ENCODE assay signal across 16 cellular contexts in the genomic region with DNA sequence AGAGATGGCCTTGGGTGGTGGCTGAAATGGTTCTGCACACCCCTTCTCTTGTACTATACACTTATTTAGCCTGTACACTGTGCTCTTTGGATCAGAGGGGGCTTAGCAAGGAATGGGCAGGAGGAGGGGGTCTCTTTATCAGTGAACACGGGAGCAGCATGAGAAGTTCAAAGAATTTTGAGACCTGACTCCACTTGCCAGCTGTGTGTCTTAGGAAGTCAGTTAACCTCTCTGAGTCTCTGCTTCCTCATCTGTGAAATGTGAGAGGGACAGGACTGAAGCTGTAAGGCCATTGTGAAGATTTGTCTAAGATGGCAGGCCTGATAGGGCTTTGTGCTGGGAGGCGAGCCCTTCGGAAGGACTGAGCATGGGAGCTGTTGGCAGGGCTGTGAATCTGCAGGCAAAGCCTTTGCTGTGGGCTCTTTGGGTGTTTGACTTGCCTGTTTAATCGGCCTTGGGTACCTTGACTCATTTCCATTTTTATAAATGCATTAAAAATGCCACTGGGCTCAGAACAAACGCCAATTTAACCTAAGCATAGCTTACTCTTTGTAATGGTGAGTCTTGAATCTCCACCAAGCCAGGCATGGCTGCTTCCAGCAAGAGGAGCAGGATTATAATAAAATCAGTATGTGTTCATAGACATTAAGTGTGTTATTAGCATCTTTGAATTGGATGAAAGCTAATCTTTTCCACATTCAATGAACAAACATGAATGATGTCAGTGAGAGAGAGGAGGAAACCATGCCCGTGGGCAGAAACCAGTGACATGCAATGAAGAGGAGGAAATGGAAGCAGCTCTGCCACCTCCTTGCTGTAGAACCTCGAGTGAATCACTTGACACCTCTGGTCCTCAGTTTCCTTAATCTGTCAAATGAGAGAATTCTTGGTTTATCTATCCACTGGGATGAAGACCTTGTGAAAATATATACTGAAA.
DNase-seq lines count a peak whose midpoint lies in the region; ATAC-seq, FAIRE-seq and TF ChIP-seq lines count a peak whose summit lies in the region.
"Had no signal": no experiment of that assay in that cellular context is flagged by ENCODE, and none has a peak within 500 bp of the region (broad histone marks: within the 10 kb centered on the region; RNA-seq: fewer than 3 reads in every experiment).

No MANE protein-coding gene starts in this region.

- TF ChIP-seq CTCF in HepG2 (CRISPR knock-in tag; IDR thresholded peaks at IDR 0.05) (no peak), right atrium auricular region (IDR thresholded peaks at IDR 0.05) (no peak)

- WGBS in HepG2 (ENCODE audit: low lambda C conversion rate), result 89% methylated on average over 7 of the region's 7 CpGs

- H3K9me3 ChIP-seq in HepG2 (ENCODE audit: low read length), result no peaks in the 10 kb centered on the region
- H3K9me3 ChIP-seq in right atrium auricular region, result no peaks in the 10 kb centered on the region
- H3K9me3 ChIP-seq: heart left ventricle had no signal

- peak overlapping the region; percentile 83 for H3K27ac Mint-ChIP-seq in activated CD8-positive, alpha-beta T cell treated with anti-CD3 and anti-CD28 coated beads, Interleukin-2, amount 10 ng/mL, durations not matched to agents 7 days and 5 days
- H3K27ac Mint-ChIP-seq: activated naive CD4-positive, alpha-beta T cell treated with anti-CD3 and anti-CD28 coated beads, Interleukin-2, amount 50 U/mL, for 24 hours; CD4-positive, alpha-beta memory T cell; T-cell had no signal

- FAIRE-seq in HepG2 (lab: Jason Lieb, UNC), result no peak
- FAIRE-seq: H1 had no signal

- no peaks in the 10 kb centered on the region for H4K20me1 ChIP-seq in HepG2 (ENCODE audit: insufficient read depth, low read length)

- DNase-seq in CD1c-positive myeloid dendritic cell (ENCODE audit: extremely low spot score) (peak; percentile 4), KBM-7 (peak; percentile 27), HepG2 (ENCODE audit: low spot score) (no peak), right atrium auricular region (ENCODE audit: low spot score) (no peak), H7 (no peak), glomerular visceral epithelial cell (ENCODE audit: extremely low spot score) (no peak), NCI-H146 (lab: John Stamatoyannopoulos, UW) (no peak)
- DNase-seq in activated CD8-positive, alpha-beta T cell treated with anti-CD3 and anti-CD28 coated beads, Interleukin-2, amount 10 ng/mL, durations not matched to agents 7 days and 5 days, result peak; percentile 55
- DNase-seq: CD4-positive, alpha-beta memory T cell; central memory CD4-positive, alpha-beta T cell; heart left ventricle; stimulated activated naive CD4-positive, alpha-beta T cell treated with Interleukin-2 at 50 U/mL for 16 hours; T-cell had no signal

- H3K9ac ChIP-seq in HepG2 (ENCODE audit: insufficient read depth, low read depth, low read length), result no peak overlapping the region

- H3K27ac ChIP-seq in HepG2 (ENCODE audit: extremely low read length, insufficient read depth, low read length) (no peak overlapping the region), right atrium auricular region (no peak overlapping the region)
- H3K27ac ChIP-seq: heart left ventricle, HL-60 had no signal

- peak overlapping the region; percentile 48; the same call in 1 of the 2 replicates for H3K4me2 ChIP-seq in HepG2 (ENCODE audit: low read depth, low read length)

- no peaks in the 10 kb centered on the region; a peak in 1 of 5 replicates for H3K27me3 ChIP-seq in HepG2 (ENCODE audit: control insufficient read depth in 1 of 2, insufficient read depth in 2 of 2, low read length in 2 of 2)
- H3K27me3 ChIP-seq in right atrium auricular region, result no peaks in the 10 kb centered on the region
- no peaks in the 10 kb centered on the region; the same call in 1 of the 2 replicates for H3K27me3 ChIP-seq in H7 (ENCODE audit: control insufficient read depth, insufficient read depth, low read length)

- TF ChIP-seq POLR2A in HepG2 (IDR thresholded peaks at IDR 0.05; ENCODE audit: insufficient read depth in 1 of 2, low read depth in 2 of 2, low read length in 2 of 2), result no peak

- POLR2A ChIA-PET in activated CD8-positive, alpha-beta T cell treated with anti-CD3 and anti-CD28 coated beads, Interleukin-2, amount 10 ng/mL, durations not matched to agents 7 days and 5 days (lab: Charles Lee), result interaction anchor here (0.9 to 1.5 kb wide), 2 partner anchors 15 to 16 kb away, joined by 3 read pairs; no protein-coding TSS in a partner anchor
- POLR2A ChIA-PET in HepG2 (lab: Yijun Ruan, JAX), result interaction anchor here (1.2 to 2.4 kb wide), 2 partner anchors 46 to 80 kb away, joined by 5 to 13 read pairs; no protein-coding TSS in a partner anchor

- no peak for TF ChIP-seq EP300 in HepG2 (IDR thresholded peaks at IDR 0.05; ENCODE audit: low read depth in 2 of 2, low read length in 2 of 2)
- TF ChIP-seq EP300 in HepG2 (CRISPR knock-in tag; IDR thresholded peaks at IDR 0.05; ENCODE audit: borderline replicate concordance), result no peak

- H3K9me3 Mint-ChIP-seq in activated CD8-positive, alpha-beta T cell treated with anti-CD3 and anti-CD28 coated beads, Interleukin-2, amount 10 ng/mL, durations not matched to agents 7 days and 5 days (ENCODE audit: insufficient read depth), result no peaks in the 10 kb centered on the region
- H3K9me3 Mint-ChIP-seq: activated naive CD4-positive, alpha-beta T cell treated with anti-CD3 and anti-CD28 coated beads, Interleukin-2, amount 50 U/mL, for 24 hours; CD4-positive, alpha-beta memory T cell; T-cell had no signal

- BruUV-seq in HepG2 (replicated peaks; lab: Mats Ljungman, UMichigan), result no TSS peak

- peaks cover 7% of the 10 kb centered on the region for H3K36me3 Mint-ChIP-seq in activated CD8-positive, alpha-beta T cell treated with anti-CD3 and anti-CD28 coated beads, Interleukin-2, amount 10 ng/mL, durations not matched to agents 7 days and 5 days (ENCODE audit: low read depth)
- H3K36me3 Mint-ChIP-seq: activated naive CD4-positive, alpha-beta T cell treated with anti-CD3 and anti-CD28 coated beads, Interleukin-2, amount 50 U/mL, for 24 hours; CD4-positive, alpha-beta memory T cell; T-cell had no signal

- H3K4me1 ChIP-seq in HepG2 (ENCODE audit: insufficient read depth, low read length) (peaks cover 65% of the 10 kb centered on the region), right atrium auricular region (no peaks in the 10 kb centered on the region)
- H3K4me1 ChIP-seq: heart left ventricle had no signal

- in situ Hi-C loops in KBM-7 (cut with MboI; ENCODE audit: low pct_unique_long_range_greater_than_20kb, low sequenced_read_pairs) (no loop called here), HepG2 (cut with HindIII; ENCODE audit: extremely low pct_ligation_motif_present, low pct_unique_long_range_greater_than_20kb) (no loop called here)

- TF ChIP-seq RAD21 in HepG2 (CRISPR knock-in tag; IDR thresholded peaks at IDR 0.05), result no peak

- peak overlapping the region; percentile 6 for H3K4me3 Mint-ChIP-seq in activated CD8-positive, alpha-beta T cell treated with anti-CD3 and anti-CD28 coated beads, Interleukin-2, amount 10 ng/mL, durations not matched to agents 7 days and 5 days
- H3K4me3 Mint-ChIP-seq: activated naive CD4-positive, alpha-beta T cell treated with anti-CD3 and anti-CD28 coated beads, Interleukin-2, amount 50 U/mL, for 24 hours; CD4-positive, alpha-beta memory T cell; T-cell had no signal

- H3K79me2 ChIP-seq in HepG2 (ENCODE audit: insufficient read depth, low read length), result no peaks in the 10 kb centered on the region

- no peak overlapping the region for H2AFZ ChIP-seq in HepG2 (ENCODE audit: low read length)

- ATAC-seq in activated CD8-positive, alpha-beta T cell treated with anti-CD3 and anti-CD28 coated beads, Interleukin-2, amount 10 ng/mL, durations not matched to agents 7 days and 5 days, result peak; percentile 47
- no peak for ATAC-seq in HepG2
- ATAC-seq: heart left ventricle, T-cell had no signal

- intact Hi-C loops in HepG2 (cut with micrococcal nuclease; ENCODE audit: unreplicated experiment), result no loop called here

- peaks cover 95% of the 10 kb centered on the region for H3K4me1 Mint-ChIP-seq in activated CD8-positive, alpha-beta T cell treated with anti-CD3 and anti-CD28 coated beads, Interleukin-2, amount 10 ng/mL, durations not matched to agents 7 days and 5 days (ENCODE audit: low read depth)

- H3K4me3 ChIP-seq in HepG2 (replicated peaks in 1 of 3; ENCODE audit: insufficient read depth in 1 of 3, low read depth in 2 of 3, low read length in 3 of 3), result no peak overlapping the region
- no peak overlapping the region for H3K4me3 ChIP-seq in right atrium auricular region
- no peak overlapping the region for H3K4me3 ChIP-seq in H7 (ENCODE audit: insufficient read depth, low read depth, low read length)
- H3K4me3 ChIP-seq: heart left ventricle had no signal

- H3K36me3 ChIP-seq in HepG2 (replicated peaks in 1 of 2; ENCODE audit: control insufficient read depth in 1 of 2, insufficient read depth in 2 of 2, low read length in 2 of 2) (no peaks in the 10 kb centered on the region), right atrium auricular region (no peaks in the 10 kb centered on the region), H7 (replicated peaks; ENCODE audit: control insufficient read depth, insufficient read depth, low read length) (no peaks in the 10 kb centered on the region)
- H3K36me3 ChIP-seq: heart left ventricle had no signal

- peaks cover 5% of the 10 kb centered on the region for H3K27me3 Mint-ChIP-seq in activated CD8-positive, alpha-beta T cell treated with anti-CD3 and anti-CD28 coated beads, Interleukin-2, amount 10 ng/mL, durations not matched to agents 7 days and 5 days (ENCODE audit: low read depth)
- H3K27me3 Mint-ChIP-seq: activated naive CD4-positive, alpha-beta T cell treated with anti-CD3 and anti-CD28 coated beads, Interleukin-2, amount 50 U/mL, for 24 hours had no signal

- CTCF ChIA-PET in activated CD8-positive, alpha-beta T cell treated with anti-CD3 and anti-CD28 coated beads, Interleukin-2, amount 10 ng/mL, durations not matched to agents 7 days and 5 days (lab: Charles Lee), result interaction anchor here (1.1 to 1.5 kb wide), 3 partner anchors 16 to 117 kb away, joined by 3 to 6 read pairs (median 3); no protein-coding TSS in a partner anchor
- CTCF ChIA-PET in HepG2 (lab: Yijun Ruan, JAX; ENCODE audit: low intra/inter-chr PET ratio, low total read pairs), result no interaction called here

Comparison
In these comparisons a context has a peak if more than half of its experiments do, and no peak if none do; other contexts are left out.
1. DNase-seq: peak in CD1c-positive myeloid dendritic cell (single experiment), KBM-7 (single experiment) and activated CD8-positive, alpha-beta T cell treated with anti-CD3 and anti-CD28 coated beads, Interleukin-2, amount 10 ng/mL, durations not matched to agents 7 days and 5 days (single experiment); none in HepG2 (single experiment), right atrium auricular region (single experiment), H7 (single experiment), glomerular visceral epithelial cell (single experiment) and NCI-H146 (single experiment).